ENCODE assay signal across 8 cellular contexts in the genomic region with DNA sequence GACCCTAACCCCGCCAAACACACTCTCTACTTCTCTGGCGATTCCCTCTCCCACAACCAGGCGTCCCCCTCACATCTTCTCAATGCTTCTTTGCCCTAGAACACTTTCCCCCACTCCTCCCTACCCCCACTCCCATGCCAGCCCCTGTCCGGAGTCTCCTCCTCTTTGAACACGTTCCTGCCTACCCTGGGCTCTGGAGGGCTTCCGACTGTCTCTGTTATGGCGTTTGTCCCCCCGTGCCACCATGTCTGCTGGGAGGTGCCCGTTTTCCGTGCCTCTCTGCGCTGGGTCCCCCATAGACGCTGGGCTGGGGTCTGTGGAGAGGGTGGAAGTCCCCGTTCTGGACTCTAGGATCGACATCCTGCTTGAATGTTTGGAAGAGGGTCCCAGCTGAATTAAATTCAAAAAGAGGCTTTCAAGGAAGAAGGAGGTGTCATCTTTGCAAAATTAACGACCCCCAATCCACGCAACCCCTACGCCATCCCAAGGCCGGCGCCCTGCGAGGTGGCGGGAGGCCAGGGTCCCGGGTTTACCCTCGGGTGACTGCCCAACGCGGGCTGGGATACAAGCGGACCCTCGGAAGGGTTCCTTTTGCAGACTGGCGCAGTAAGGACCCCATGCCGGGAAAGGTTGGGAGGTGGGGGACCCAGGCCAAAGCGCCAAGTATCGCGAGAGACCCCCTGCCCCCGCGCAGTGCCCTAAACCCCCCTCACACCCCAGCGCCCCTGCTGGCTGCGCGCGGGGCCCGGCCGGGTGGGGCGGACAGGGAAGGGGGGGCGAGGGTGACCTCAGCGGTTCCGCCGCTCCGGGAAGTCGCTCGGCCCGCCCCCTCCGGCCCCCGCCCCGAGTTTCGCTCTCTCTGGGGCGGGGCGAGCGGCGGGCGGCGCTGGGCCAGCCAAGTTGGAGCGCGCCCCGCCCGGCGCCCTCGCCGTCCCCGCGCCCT. TPM values are rescaled to one million over a fixed set of nuclear protein-coding genes. Genes with fewer than 3 reads are reported as not detected.
A peak's percentile ranks its signal among the peaks of the same experiment; 100 is the strongest.
DNase-seq lines count a peak whose midpoint lies in the region; ATAC-seq and TF ChIP-seq lines count a peak whose summit lies in the region.

No MANE protein-coding gene starts in this region.

- peaks cover 28% of the 10 kb centered on the region for H3K4me1 ChIP-seq in mononuclear cell (ENCODE audit: insufficient read depth, low read length)

- H3K4me3 ChIP-seq in mononuclear cell (ENCODE audit: low read length) = peak overlapping the region; percentile 25

- H3K9me3 ChIP-seq in mononuclear cell (ENCODE audit: low read depth, low read length) = no peaks in the 10 kb centered on the region

- no peak for ATAC-seq in HG02870 (IDR thresholded peaks at IDR 0.05; ENCODE audit: unreplicated experiment)

- POLR2A ChIA-PET in HEK293T (lab: Yijun Ruan, JAX) = interaction anchor here (0.9 to 1.6 kb wide), 3 partner anchors 14 to 49 kb away, joined by 3 to 5 read pairs (median 4); a partner anchor contains a TSS

- CTCF ChIA-PET in HEK293T (lab: Yijun Ruan, JAX) = interaction anchor here (1.0 kb wide), 1 partner anchor 27 kb away, joined by 3 read pairs; no protein-coding TSS in a partner anchor

- DNase-seq in GM03348 (ENCODE audit: low spot score) (peak; percentile 96), HEK293T (ENCODE audit: extremely low spot score) (peak; percentile 64), NCI-H748 (lab: John Stamatoyannopoulos, UW; ENCODE audit: unreplicated experiment) (peak; percentile 76), epidermal melanocyte (ENCODE audit: insufficient read length, low spot score) (peak; percentile 91)
- DNase-seq in activated CD8-positive, alpha-beta memory T cell treated with anti-CD3 and anti-CD28 coated beads, Interleukin-2, amount 50 U/mL, for 48 hours = peak; percentile 86
- peak; percentile 78 for DNase-seq in stimulated activated CD8-positive, alpha-beta memory T cell treated with anti-CD3 and anti-CD28 coated beads, Interleukin-4, amount 100 ng/mL, for 24 hours (ENCODE audit: low read depth)

- H3K27me3 ChIP-seq in mononuclear cell (ENCODE audit: insufficient read depth, low read length) = no peaks in the 10 kb centered on the region

TF ChIP-seq in HEK293T, 16 proteins besides CTCF, POLR2A, EP300 and RAD21:
- no peak for TF ChIP-seq SP1 (IDR thresholded peaks at IDR 0.05)
- TF ChIP-seq CTBP1 (IDR thresholded peaks at IDR 0.05; ENCODE audit: borderline replicate concordance) = no peak
- TF ChIP-seq SUZ12 (IDR thresholded peaks at IDR 0.05) = no peak
- TF ChIP-seq TARDBP (IDR thresholded peaks at IDR 0.05) = no peak
- no peak for TF ChIP-seq L3MBTL2 (conservative IDR thresholded peaks at IDR 0.05)
- TF ChIP-seq FOXA1 (IDR thresholded peaks at IDR 0.05) = no peak
TF ChIP-seq in HEK293T: peak in this region for 0.

RNA-seq across cellular contexts. Expression of a gene that starts 1.0 kb away (rescaled TPM):
- 2.9 TPM for total RNA-seq in mononuclear cell

RNA-seq across cellular contexts. Expression of a gene that starts 4.4 kb away (rescaled TPM):
- 86.8 TPM for total RNA-seq in mononuclear cell

RNA-seq across cellular contexts. Expression of a gene that starts 47.0 kb away (rescaled TPM):
- 66.9 TPM for total RNA-seq in mononuclear cell
